Comparison of ENCODE assay signal across 17 cellular contexts in the genomic region with DNA sequence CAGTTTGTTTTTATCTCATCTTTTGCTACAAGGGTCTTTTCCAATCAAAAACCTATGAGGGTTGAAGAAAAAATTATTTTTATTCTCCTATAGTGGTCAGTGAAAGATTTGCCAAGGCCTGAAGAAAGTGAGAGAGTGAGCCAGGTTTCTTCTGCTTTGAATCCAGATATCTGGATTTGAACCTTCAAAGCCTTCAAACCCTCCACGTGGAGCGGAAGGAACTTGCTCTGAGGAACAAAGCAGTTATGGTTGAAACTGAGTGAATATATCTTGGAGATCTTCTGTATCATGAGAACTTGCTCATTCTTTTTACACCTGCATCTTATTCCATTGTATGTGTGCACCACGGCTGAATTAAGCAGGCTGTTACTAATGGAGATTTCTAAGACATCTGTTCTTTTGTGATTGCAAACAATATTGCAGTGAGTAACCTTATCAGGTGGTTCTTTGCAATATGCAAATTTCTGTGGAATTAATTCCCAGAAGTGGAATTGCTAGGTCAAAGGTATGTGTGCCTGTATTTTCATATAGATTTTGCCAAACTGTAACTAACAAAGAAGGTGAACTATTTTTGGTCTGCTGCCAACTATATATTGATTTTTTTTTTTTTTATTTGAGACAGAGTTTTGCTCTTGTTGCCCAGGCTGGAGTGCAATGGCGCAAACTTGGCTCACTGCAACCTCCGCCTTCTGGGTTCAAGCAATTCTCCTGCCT.
DNase-seq lines count a peak whose midpoint lies in the region; ATAC-seq lines count a peak whose summit lies in the region.
"Had no signal": no experiment of that assay in that cellular context is flagged by ENCODE, and none has a peak within 500 bp of the region (broad histone marks: within the 10 kb centered on the region; RNA-seq: fewer than 3 reads in every experiment).

No MANE protein-coding gene starts in this region.

- H3K4me1 Mint-ChIP-seq in activated T-helper 17 cell treated with anti-CD3 and anti-CD28 coated beads, Interleukin-2, amount 50 U/mL, for 72 hours = peaks cover 5% of the 10 kb centered on the region
- H3K4me1 Mint-ChIP-seq in activated T-cell treated with anti-CD3 and anti-CD28 coated beads, Interleukin-2, amount 50 U/mL, for 24 hours (ENCODE audit: low read depth) = peaks cover 4% of the 10 kb centered on the region

- peak overlapping the region; percentile 75 for H2AK5ac ChIP-seq in mesenchymal stem cell (ENCODE audit: low read length, severe bottlenecking)

- no peak overlapping the region for H2BK120ac ChIP-seq in mesenchymal stem cell (ENCODE audit: low read depth, low read length)

- no peak overlapping the region for H4K91ac ChIP-seq in mesenchymal stem cell (ENCODE audit: low read length)

- no peak overlapping the region for H2AFZ ChIP-seq in mesenchymal stem cell (ENCODE audit: low read depth, low read length)

- WGBS in mesenchymal stem cell = 100% methylated on average over 3 of the region's 5 CpGs

- no peaks in the 10 kb centered on the region for H3K9me3 Mint-ChIP-seq in activated T-helper 17 cell treated with anti-CD3 and anti-CD28 coated beads, Interleukin-2, amount 50 U/mL, for 72 hours
- no peaks in the 10 kb centered on the region for H3K9me3 Mint-ChIP-seq in activated T-cell treated with anti-CD3 and anti-CD28 coated beads, Interleukin-2, amount 50 U/mL, for 24 hours
- H3K9me3 Mint-ChIP-seq: effector memory CD8-positive, alpha-beta T cell; mesothelial cell of epicardium had no signal

- no peak overlapping the region for H3K9ac ChIP-seq in mesenchymal stem cell (ENCODE audit: low read length)
- H3K9ac ChIP-seq: KMS-11 had no signal

- no peak overlapping the region for H3K14ac ChIP-seq in mesenchymal stem cell (ENCODE audit: low read length in 2 of 2)

- H3K36me3 Mint-ChIP-seq in activated T-helper 17 cell treated with anti-CD3 and anti-CD28 coated beads, Interleukin-2, amount 50 U/mL, for 72 hours (ENCODE audit: low read depth) = no peaks in the 10 kb centered on the region
- no peaks in the 10 kb centered on the region for H3K36me3 Mint-ChIP-seq in activated T-cell treated with anti-CD3 and anti-CD28 coated beads, Interleukin-2, amount 50 U/mL, for 24 hours (ENCODE audit: low read depth)
- H3K36me3 Mint-ChIP-seq: mesothelial cell of epicardium; stimulated activated naive B cell treated with anti-CD40 and anti-IgM and Interleukin-4, amounts not matched to agents 10 μg/mL and 1 μg/mL and 100 μg/mL, for 72 hours had no signal

- H3K4me1 ChIP-seq in mesenchymal stem cell (ENCODE audit: control insufficient read depth, insufficient read depth, low read depth, low read length) = peaks cover 5% of the 10 kb centered on the region
- H3K4me1 ChIP-seq: A549 had no signal

- peak; percentile 19 for ATAC-seq in activated T-helper 17 cell treated with anti-CD3 and anti-CD28 coated beads, Interleukin-2, amount 50 U/mL, for 72 hours (replicated peaks)
- no peak for ATAC-seq in GM21717 (IDR thresholded peaks at IDR 0.05; ENCODE audit: unreplicated experiment)
- ATAC-seq in HG03354 (IDR thresholded peaks at IDR 0.05; ENCODE audit: poor library complexity, severe bottlenecking, unreplicated experiment) = no peak
- ATAC-seq: A549; effector memory CD8-positive, alpha-beta T cell had no signal

- no peak overlapping the region for H4K8ac ChIP-seq in mesenchymal stem cell (ENCODE audit: low read length)

- H3K27me3 ChIP-seq in mesenchymal stem cell (ENCODE audit: control insufficient read depth in 1 of 2, insufficient read depth in 1 of 2, low read length in 2 of 2) = no peaks in the 10 kb centered on the region

- H3K4me3 ChIP-seq in mesenchymal stem cell (ENCODE audit: insufficient read depth in 1 of 2, low read depth in 1 of 2, low read length in 2 of 2) = no peak overlapping the region
- H3K4me3 ChIP-seq: A549 had no signal

- no peaks in the 10 kb centered on the region for H3K9me3 ChIP-seq in mesenchymal stem cell (ENCODE audit: control insufficient read depth, low read length)
- H3K9me3 ChIP-seq: A549 had no signal

- H3K27ac ChIP-seq in mesenchymal stem cell (ENCODE audit: low read length, poor library complexity, severe bottlenecking) = no peak overlapping the region
- H3K27ac ChIP-seq: A549, KMS-11 had no signal

- H3K36me3 ChIP-seq in mesenchymal stem cell (ENCODE audit: control insufficient read depth in 1 of 2, insufficient read depth in 2 of 2, low read depth in 1 of 2, low read length in 2 of 2) = no peaks in the 10 kb centered on the region

- DNase-seq in NCI-H1092 treated with DMSO at 0.1 percent for 48 hours (lab: John Stamatoyannopoulos, UW) (peak; percentile 16), NCI-H1092 (lab: John Stamatoyannopoulos, UW) (no peak), NCI-H2107 (lab: John Stamatoyannopoulos, UW) (peak; percentile 28), mesenchymal stem cell (no peak)
- no peak for DNase-seq in activated T-cell treated with anti-CD3 and anti-CD28 coated beads, Interleukin-2, amount 50 U/mL, for 24 hours
- DNase-seq: effector memory CD8-positive, alpha-beta T cell; MV-4-11; NCI-H2227 treated with DMSO at 0.1 percent for 48 hours; posterior cingulate gyrus; T-helper 9 cell had no signal

- H3K4ac ChIP-seq in mesenchymal stem cell (ENCODE audit: low read depth in 1 of 2, low read length in 2 of 2) = no peak overlapping the region

- H3K27ac Mint-ChIP-seq in activated T-helper 17 cell treated with anti-CD3 and anti-CD28 coated beads, Interleukin-2, amount 50 U/mL, for 72 hours = no peak overlapping the region
- H3K27ac Mint-ChIP-seq in activated T-cell treated with anti-CD3 and anti-CD28 coated beads, Interleukin-2, amount 50 U/mL, for 24 hours = no peak overlapping the region
- H3K27ac Mint-ChIP-seq: effector memory CD8-positive, alpha-beta T cell; mesothelial cell of epicardium; stimulated activated naive B cell treated with anti-CD40 and anti-IgM and Interleukin-4, amounts not matched to agents 10 μg/mL and 1 μg/mL and 100 μg/mL, for 72 hours had no signal

- no peak overlapping the region for H2BK12ac ChIP-seq in mesenchymal stem cell (ENCODE audit: low read length in 2 of 2)

- H3K79me1 ChIP-seq in mesenchymal stem cell (replicated peaks; ENCODE audit: low read length, poor library complexity, severe bottlenecking) = no peaks in the 10 kb centered on the region

- no peak overlapping the region for H3K23ac ChIP-seq in mesenchymal stem cell (ENCODE audit: low read length in 2 of 2)

- H3K4me3 Mint-ChIP-seq in activated T-helper 17 cell treated with anti-CD3 and anti-CD28 coated beads, Interleukin-2, amount 50 U/mL, for 72 hours = no peak overlapping the region
- no peak overlapping the region for H3K4me3 Mint-ChIP-seq in activated T-cell treated with anti-CD3 and anti-CD28 coated beads, Interleukin-2, amount 50 U/mL, for 24 hours
- H3K4me3 Mint-ChIP-seq: effector memory CD8-positive, alpha-beta T cell; mesothelial cell of epicardium had no signal

- H3K18ac ChIP-seq in mesenchymal stem cell (ENCODE audit: low read depth in 1 of 2, low read length in 2 of 2) = no peak overlapping the region

- no peak overlapping the region for H2BK5ac ChIP-seq in mesenchymal stem cell (ENCODE audit: low read depth, low read length, poor library complexity, severe bottlenecking)

- H3K27me3 Mint-ChIP-seq in activated T-helper 17 cell treated with anti-CD3 and anti-CD28 coated beads, Interleukin-2, amount 50 U/mL, for 72 hours = no peaks in the 10 kb centered on the region
- H3K27me3 Mint-ChIP-seq in activated T-cell treated with anti-CD3 and anti-CD28 coated beads, Interleukin-2, amount 50 U/mL, for 24 hours = no peaks in the 10 kb centered on the region
- H3K27me3 Mint-ChIP-seq: effector memory CD8-positive, alpha-beta T cell; stimulated activated naive B cell treated with anti-CD40 and anti-IgM and Interleukin-4, amounts not matched to agents 10 μg/mL and 1 μg/mL and 100 μg/mL, for 72 hours had no signal

- H2BK15ac ChIP-seq in mesenchymal stem cell (ENCODE audit: low read depth, poor library complexity, severe bottlenecking) = no peak overlapping the region

- no peak overlapping the region for H3K4me2 ChIP-seq in mesenchymal stem cell (ENCODE audit: low read length, poor library complexity, severe bottlenecking)
- H3K4me2 ChIP-seq: A549, KMS-11 had no signal

Comparison
In these comparisons a context has a peak if more than half of its experiments do, and no peak if none do; other contexts are left out.
1. DNase-seq: peak in NCI-H1092 treated with DMSO at 0.1 percent for 48 hours (single experiment) and NCI-H2107 (single experiment); none in NCI-H1092 (single experiment), mesenchymal stem cell (single experiment) and activated T-cell treated with anti-CD3 and anti-CD28 coated beads, Interleukin-2, amount 50 U/mL, for 24 hours (single experiment).